ENCODE assay signal across 8 cellular contexts in the genomic region with DNA sequence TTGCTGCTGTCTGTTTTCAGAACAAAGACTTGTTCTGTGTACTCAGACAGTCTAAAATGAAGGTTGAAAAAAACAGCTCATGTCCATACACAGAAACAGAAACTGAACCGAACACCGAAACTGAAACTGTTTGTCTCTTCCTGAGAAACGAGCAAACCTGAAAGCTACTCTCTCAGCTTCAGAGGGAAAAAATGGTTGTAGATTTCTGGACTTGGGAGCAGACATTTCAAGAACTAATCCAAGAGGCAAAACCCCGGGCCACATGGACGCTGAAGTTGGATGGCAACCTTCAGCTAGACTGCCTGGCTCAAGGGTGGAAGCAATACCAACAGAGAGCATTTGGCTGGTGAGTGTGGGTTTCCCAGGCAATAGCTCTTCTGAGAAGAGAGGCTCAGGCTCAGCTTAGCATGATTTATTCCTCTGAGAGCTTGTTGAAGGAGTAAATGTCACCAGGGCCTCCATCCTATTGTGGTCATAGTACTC. TPM values are rescaled to one million over a fixed set of nuclear protein-coding genes. Genes with fewer than 3 reads are reported as not detected.
DNase-seq lines count a peak whose midpoint lies in the region; ATAC-seq and TF ChIP-seq lines count a peak whose summit lies in the region.

A gene with protein sequence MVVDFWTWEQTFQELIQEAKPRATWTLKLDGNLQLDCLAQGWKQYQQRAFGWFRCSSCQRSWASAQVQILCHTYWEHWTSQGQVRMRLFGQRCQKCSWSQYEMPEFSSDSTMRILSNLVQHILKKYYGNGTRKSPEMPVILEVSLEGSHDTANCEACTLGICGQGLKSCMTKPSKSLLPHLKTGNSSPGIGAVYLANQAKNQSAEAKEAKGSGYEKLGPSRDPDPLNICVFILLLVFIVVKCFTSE (plus strand): TSS at position 135 of the 483 bp plus-strand sequence. CDS start 57 bp downstream, at position 192.

- ATAC-seq in GM18502 (IDR thresholded peaks at IDR 0.05; ENCODE audit: poor library complexity, unreplicated experiment): peak; percentile 95

- no peaks in the 10 kb centered on the region for H3K9me3 Mint-ChIP-seq in HFFc6

- H3K27ac Mint-ChIP-seq in HFFc6: peak within 1 kb of the TSS; percentile 76

- H3K4me1 Mint-ChIP-seq in HFFc6 (ENCODE audit: low read depth): peaks cover 9% of the 10 kb centered on the region; the same call in 1 of the 2 replicates

- DNase-seq in HFFc6 (no peak), NCI-H1092 treated with DMSO at 0.1 percent for 48 hours (lab: John Stamatoyannopoulos, UW) (peak; percentile 33), germinal center (ENCODE audit: low spot score) (peak; percentile 34), putamen (ENCODE audit: low spot score) (peak; percentile 56), NCI-H446 (lab: John Stamatoyannopoulos, UW) (no peak), cerebellar nuclear complex (lab: John Stamatoyannopoulos, UW) (no peak)
- peak; percentile 8 for DNase-seq in activated gamma-delta T cell treated with anti-CD3 and anti-CD28 coated beads, Interleukin-2, amount 50 U/mL, for 16 hours (ENCODE audit: low read depth)

- TF ChIP-seq CTCF in HFFc6 (IDR thresholded peaks at IDR 0.05): no peak

- peaks cover 17% of the 10 kb centered on the region for H3K27me3 Mint-ChIP-seq in HFFc6 (ENCODE audit: insufficient read depth)

- no peaks in the 10 kb centered on the region for H3K36me3 Mint-ChIP-seq in HFFc6 (ENCODE audit: low read depth)

- H3K4me3 Mint-ChIP-seq in HFFc6: peak within 1 kb of the TSS; percentile 77

RNA-seq across cellular contexts. Expression of the gene that starts here (rescaled TPM):
- under 1 TPM in 1 of 6 experiments, not detected in 5; 0.13 TPM for total RNA-seq in HFFc6 (2021; fragmentation: NEBNext Ultra II Directional; extraction: Animal tissue kit (Norgen Biotek cat#: 25700))

Comparison
In these comparisons a context has a peak if more than half of its experiments do, and no peak if none do; other contexts are left out.
1. DNase-seq: peak in NCI-H1092 treated with DMSO at 0.1 percent for 48 hours (single experiment), activated gamma-delta T cell treated with anti-CD3 and anti-CD28 coated beads, Interleukin-2, amount 50 U/mL, for 16 hours (single experiment), germinal center (single experiment) and putamen (single experiment); none in HFFc6 (single experiment), NCI-H446 (0 of 2) and cerebellar nuclear complex (0 of 2).